10 cellular contexts compared by ENCODE assay signal in the genomic region with DNA sequence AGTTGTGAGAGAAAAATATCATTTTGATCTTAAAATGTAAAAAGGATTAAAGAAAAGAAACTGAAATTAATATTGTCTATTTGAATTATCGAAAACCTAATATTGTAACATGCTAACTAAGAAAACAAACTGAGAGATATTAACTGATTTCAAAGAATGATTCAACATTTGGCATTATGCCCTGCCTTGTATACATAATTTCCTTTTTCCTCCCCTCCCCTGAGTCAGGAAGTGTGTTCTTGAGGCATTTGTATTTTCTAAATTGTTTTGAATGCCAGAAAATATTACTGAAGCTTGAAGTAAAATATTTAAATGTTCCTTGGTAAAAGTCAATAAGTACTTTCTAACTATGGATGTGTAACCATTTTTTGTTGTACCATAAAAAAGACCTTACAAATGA. TPM values are rescaled to one million over a fixed set of nuclear protein-coding genes. Genes with fewer than 3 reads are reported as not detected.
DNase-seq lines count a peak whose midpoint lies in the region; ATAC-seq and TF ChIP-seq lines count a peak whose summit lies in the region.
"Had no signal": no experiment of that assay in that cellular context is flagged by ENCODE, and none has a peak within 500 bp of the region (broad histone marks: within the 10 kb centered on the region; RNA-seq: fewer than 3 reads in every experiment).

No MANE protein-coding gene starts in this region.

- no peak overlapping the region for H3K4me3 ChIP-seq in astrocyte of the spinal cord (ENCODE audit: low read depth, low read length)

- no peak overlapping the region for H3K27ac Mint-ChIP-seq in Calu3 (ENCODE audit: unreplicated experiment)

- ATAC-seq in GM18511 (IDR thresholded peaks at IDR 0.05; ENCODE audit: unreplicated experiment), result no peak
- ATAC-seq in HG03196 (IDR thresholded peaks at IDR 0.05; ENCODE audit: unreplicated experiment), result no peak

- peak overlapping the region; percentile 46 for H3K4me3 Mint-ChIP-seq in Calu3 (ENCODE audit: low read depth, unreplicated experiment)
- H3K4me3 Mint-ChIP-seq: activated naive CD4-positive, alpha-beta T cell treated with anti-CD3 and anti-CD28 coated beads, Interleukin-2, amount 50 U/mL, for 24 hours had no signal

- in situ Hi-C loops in astrocyte of the spinal cord (cut with HindIII; ENCODE audit: low sequenced_read_pairs), result no loop called here

- peaks cover 5% of the 10 kb centered on the region for H3K36me3 Mint-ChIP-seq in Calu3 (ENCODE audit: insufficient read depth, unreplicated experiment)

- no peak for TF ChIP-seq CTCF in Calu3 (IDR thresholded peaks at IDR 0.05; ENCODE audit: unreplicated experiment)
- no peak for TF ChIP-seq CTCF in astrocyte of the spinal cord (IDR thresholded peaks at IDR 0.05; ENCODE audit: low read depth, low read length)

- no TSS peak for BruUV-seq in Calu3 (replicated peaks; lab: Mats Ljungman, UMichigan)

- H3K4me1 Mint-ChIP-seq in Calu3 (ENCODE audit: low read depth, unreplicated experiment), result peaks cover 24% of the 10 kb centered on the region

- intact Hi-C loops in Calu3 (cut with micrococcal nuclease; ENCODE audit: unreplicated experiment), result no loop called here

- no peaks in the 10 kb centered on the region for H3K27me3 Mint-ChIP-seq in Calu3 (ENCODE audit: unreplicated experiment)
- H3K27me3 Mint-ChIP-seq: activated naive CD4-positive, alpha-beta T cell treated with anti-CD3 and anti-CD28 coated beads, Interleukin-2, amount 50 U/mL, for 24 hours had no signal

- CTCF ChIA-PET in Calu3 (lab: Charles Lee), result no interaction called here

- H3K9me3 Mint-ChIP-seq in Calu3 (ENCODE audit: low read depth, unreplicated experiment), result no peaks in the 10 kb centered on the region
- H3K9me3 Mint-ChIP-seq: activated naive CD4-positive, alpha-beta T cell treated with anti-CD3 and anti-CD28 coated beads, Interleukin-2, amount 50 U/mL, for 24 hours had no signal

- DNase-seq in Calu3, result no peak
- DNase-seq in LoVo (ENCODE audit: low spot score), result peak; percentile 59
- DNase-seq in astrocyte of the spinal cord (ENCODE audit: low read depth, low spot score), result peak; percentile 59
- DNase-seq in lung microvascular endothelial cell (ENCODE audit: low read depth in 2 of 2), result peak; percentile 80 to 83
- no peak for DNase-seq in cortex of kidney (lab: John Stamatoyannopoulos, UW)
- DNase-seq in SKM-1 treated with dmso at 0.1 percent for 144 hours (lab: John Stamatoyannopoulos, UW; ENCODE audit: unreplicated experiment), result no peak
- DNase-seq: stimulated activated CD4-positive, alpha-beta T cell treated with anti-CD3 and anti-CD28 coated beads, Interleukin-15, amount 100 ng/mL, for 24 hours had no signal

RNA-seq across cellular contexts. Expression of gene RPS6KA3, which starts 49.4 kb away (rescaled TPM):
- total RNA-seq in Calu3 (2022) (63.4 and 65.1 TPM in 2 replicates), lung microvascular endothelial cell (63.1 and 74.5 TPM in 2 replicates)

Comparison
In these comparisons a context has a peak if more than half of its experiments do, and no peak if none do; other contexts are left out.
1. DNase-seq: peak in LoVo (single experiment), astrocyte of the spinal cord (single experiment) and lung microvascular endothelial cell (2 of 2); none in Calu3 (single experiment), cortex of kidney (single experiment) and SKM-1 treated with dmso at 0.1 percent for 144 hours (single experiment).